In the genomic region with DNA sequence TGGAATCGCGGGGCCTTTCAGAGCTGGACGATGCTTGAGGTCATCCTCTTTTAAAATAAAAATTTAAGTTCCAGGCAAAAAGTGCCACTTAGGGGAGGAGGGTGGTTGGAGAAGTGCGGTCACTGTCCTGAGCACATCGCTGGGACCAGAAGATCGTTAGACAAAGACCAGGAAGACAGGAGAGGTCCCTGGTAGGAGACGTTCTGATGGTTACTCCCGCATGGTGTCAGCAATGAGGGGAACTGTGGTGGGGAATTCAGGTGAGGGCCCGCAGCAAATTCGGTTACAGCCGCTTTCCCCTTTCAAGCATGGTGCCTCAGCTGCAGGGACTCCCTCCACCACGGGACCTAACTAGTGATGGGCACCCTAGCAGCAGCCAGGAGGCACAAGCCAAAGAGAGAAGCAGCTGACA, we compare ENCODE assay signal across 8 cellular contexts. TPM values are rescaled to one million over a fixed set of nuclear protein-coding genes. Genes with fewer than 3 reads are reported as not detected.
DNase-seq lines count a peak whose midpoint lies in the region; ATAC-seq, FAIRE-seq and TF ChIP-seq lines count a peak whose summit lies in the region.

No MANE protein-coding gene starts in this region.

- intact Hi-C loops in HepG2 (cut with micrococcal nuclease; ENCODE audit: unreplicated experiment) = loop anchor here (1.0 kb wide), 2 partner anchors 83 to 108 kb away; no protein-coding TSS in a partner anchor

- no peaks in the 10 kb centered on the region for H3K9me2 ChIP-seq in GM23248 (ENCODE audit: insufficient read depth)

- POLR2A ChIA-PET in HepG2 (lab: Yijun Ruan, JAX) = interaction anchor here (0.7 to 2.6 kb wide), 12 partner anchors 10 to 117 kb away, joined by 3 to 20 read pairs (median 6); partner anchors contain the start of genes CNBP, COPG1, HMCES and RAB43

- H3K79me2 ChIP-seq in GM23248 (ENCODE audit: insufficient read depth) = peaks cover 54% of the 10 kb centered on the region
- H3K79me2 ChIP-seq in HepG2 (ENCODE audit: insufficient read depth, low read length) = peaks cover 19% of the 10 kb centered on the region

- in situ Hi-C loops in GM23248 (cut with MboI) = no loop called here
- in situ Hi-C loops in HepG2 (cut with HindIII; ENCODE audit: extremely low pct_ligation_motif_present, low pct_unique_long_range_greater_than_20kb) = no loop called here

- no peaks in the 10 kb centered on the region for H4K20me1 ChIP-seq in GM23248 (ENCODE audit: insufficient read depth)
- no peaks in the 10 kb centered on the region for H4K20me1 ChIP-seq in HepG2 (ENCODE audit: insufficient read depth, low read length)

- no peak for TF ChIP-seq EP300 in HepG2 (IDR thresholded peaks at IDR 0.05; ENCODE audit: low read depth in 2 of 2, low read length in 2 of 2)
- no peak for TF ChIP-seq EP300 in HepG2 (CRISPR knock-in tag; IDR thresholded peaks at IDR 0.05; ENCODE audit: borderline replicate concordance)

- ATAC-seq in CD4-positive, CD25-positive, alpha-beta regulatory T cell (ENCODE audit: low read depth in 2 of 2) = no peak
- ATAC-seq in central memory CD8-positive, alpha-beta T cell (replicated peaks; ENCODE audit: extremely low read depth, poor library complexity, severe bottlenecking) = no peak
- ATAC-seq in HepG2 = peak; percentile 43
- no peak for ATAC-seq in HG02870 (IDR thresholded peaks at IDR 0.05; ENCODE audit: unreplicated experiment)

- TF ChIP-seq POLR2A in HepG2 (IDR thresholded peaks at IDR 0.05; ENCODE audit: insufficient read depth in 1 of 2, low read depth in 2 of 2, low read length in 2 of 2) = peak in 1 of 2 experiments; percentile 34; a peak in 1 of 4 replicates

- H3F3A ChIP-seq in GM23248 (ENCODE audit: insufficient read depth) = peaks cover 49% of the 10 kb centered on the region

- no TSS peak for BruUV-seq in HepG2 (replicated peaks; lab: Mats Ljungman, UMichigan)

- peaks cover 28% of the 10 kb centered on the region for H3K36me3 ChIP-seq in CD4-positive, CD25-positive, alpha-beta regulatory T cell (ENCODE audit: control insufficient read depth, insufficient read depth, low read length)
- H3K36me3 ChIP-seq in GM23248 (ENCODE audit: low read depth) = peaks cover 16% of the 10 kb centered on the region
- H3K36me3 ChIP-seq in SJCRH30 = peaks cover 20% of the 10 kb centered on the region
- peaks cover 2 to 14% of the 10 kb centered on the region in 2 experiments; a peak in 4 of 5 replicates for H3K36me3 ChIP-seq in HepG2 (replicated peaks in 1 of 2; ENCODE audit: control insufficient read depth in 1 of 2, insufficient read depth in 2 of 2, low read length in 2 of 2)
- peaks cover 7 to 14% of the 10 kb centered on the region in 2 donors for H3K36me3 ChIP-seq in stomach smooth muscle (ENCODE audit: control insufficient read depth in 2 of 2, insufficient read depth in 2 of 2, low read length in 2 of 2)

- H3K27me3 ChIP-seq in CD4-positive, CD25-positive, alpha-beta regulatory T cell (ENCODE audit: control insufficient read depth, insufficient read depth, low read length) = no peaks in the 10 kb centered on the region
- H3K27me3 ChIP-seq in GM23248 (replicated peaks; ENCODE audit: insufficient read depth) (no peaks in the 10 kb centered on the region), SJCRH30 (no peaks in the 10 kb centered on the region), HepG2 (ENCODE audit: control insufficient read depth in 1 of 2, insufficient read depth in 2 of 2, low read length in 2 of 2) (no peaks in the 10 kb centered on the region; a peak in 1 of 5 replicates), stomach smooth muscle (ENCODE audit: control insufficient read depth in 1 of 2, insufficient read depth in 2 of 2, low read length in 2 of 2) (no peaks in the 10 kb centered on the region)

- peak overlapping the region; percentile 98 for H3K27ac ChIP-seq in CD4-positive, CD25-positive, alpha-beta regulatory T cell (ENCODE audit: insufficient read depth, low read length, poor library complexity, severe bottlenecking)
- H3K27ac ChIP-seq in GM23248 (peak overlapping the region; percentile 96), SJCRH30 (peak overlapping the region; percentile 91), HepG2 (ENCODE audit: extremely low read length, insufficient read depth, low read length) (peak overlapping the region; percentile 100), stomach smooth muscle (ENCODE audit: low read length) (peak overlapping the region; percentile 96)

- peak in 1 of 3 donors; percentile 53 for DNase-seq in CD4-positive, CD25-positive, alpha-beta regulatory T cell
- peak; percentile 60 for DNase-seq in GM23248
- DNase-seq in SJCRH30 = peak; percentile 26 to 46
- no peak for DNase-seq in central memory CD8-positive, alpha-beta T cell (ENCODE audit: low spot score in 2 of 2)
- DNase-seq in HepG2 (ENCODE audit: low spot score) = peak; percentile 18
- DNase-seq in amniotic stem cell (lab: John Stamatoyannopoulos, UW) = no peak

- CTCF ChIA-PET in HepG2 (lab: Yijun Ruan, JAX; ENCODE audit: low intra/inter-chr PET ratio, low total read pairs) = interaction anchor here (3.0 kb wide), 1 partner anchor 84 kb away, joined by 17 read pairs; no protein-coding TSS in a partner anchor

- TF ChIP-seq CTCF in HepG2 (CRISPR knock-in tag; IDR thresholded peaks at IDR 0.05) = no peak

- no peak for TF ChIP-seq RAD21 in HepG2 (CRISPR knock-in tag; IDR thresholded peaks at IDR 0.05)

- no peaks in the 10 kb centered on the region for H3K9me3 Mint-ChIP-seq in CD4-positive, CD25-positive, alpha-beta regulatory T cell
- no peaks in the 10 kb centered on the region for H3K9me3 Mint-ChIP-seq in central memory CD8-positive, alpha-beta T cell

- no peaks in the 10 kb centered on the region for H3K9me3 ChIP-seq in CD4-positive, CD25-positive, alpha-beta regulatory T cell (ENCODE audit: control insufficient read depth in 2 of 2, low read length in 2 of 2)
- H3K9me3 ChIP-seq in GM23248 (ENCODE audit: low read depth) (no peaks in the 10 kb centered on the region), SJCRH30 (replicated peaks) (no peaks in the 10 kb centered on the region), HepG2 (ENCODE audit: low read length) (no peaks in the 10 kb centered on the region), stomach smooth muscle (ENCODE audit: control insufficient read depth in 2 of 2, low read length in 2 of 2) (no peaks in the 10 kb centered on the region)

- peak overlapping the region; percentile 98 for H3K4me3 ChIP-seq in CD4-positive, CD25-positive, alpha-beta regulatory T cell (ENCODE audit: low read depth, low read length)
- H3K4me3 ChIP-seq in GM23248 = peak overlapping the region; percentile 98
- peak overlapping the region; percentile 66 for H3K4me3 ChIP-seq in SJCRH30
- peak overlapping the region; percentile 91 to 99 (median 96) for H3K4me3 ChIP-seq in HepG2 (replicated peaks in 1 of 3; ENCODE audit: insufficient read depth in 1 of 3, low read depth in 2 of 3, low read length in 3 of 3)
- H3K4me3 ChIP-seq in stomach smooth muscle (ENCODE audit: low read length in 2 of 2) = peak overlapping the region; percentile 69 to 95

- H3K27ac Mint-ChIP-seq in CD4-positive, CD25-positive, alpha-beta regulatory T cell = peak overlapping the region; percentile 99 to 100 (median 99)
- H3K27ac Mint-ChIP-seq in central memory CD8-positive, alpha-beta T cell (ENCODE audit: low read depth) = peak overlapping the region; percentile 99

- H3K4me2 ChIP-seq in GM23248 (ENCODE audit: unreplicated experiment) (peak overlapping the region; percentile 100), HepG2 (ENCODE audit: low read depth, low read length) (peak overlapping the region; percentile 96)

- H2AFZ ChIP-seq in GM23248 (peak overlapping the region; percentile 92), HepG2 (ENCODE audit: low read length) (no peak overlapping the region)

- peaks cover 5% of the 10 kb centered on the region for H3K27me3 Mint-ChIP-seq in CD4-positive, CD25-positive, alpha-beta regulatory T cell
- no peaks in the 10 kb centered on the region for H3K27me3 Mint-ChIP-seq in central memory CD8-positive, alpha-beta T cell

- peak overlapping the region; percentile 92 for H3K9ac ChIP-seq in GM23248
- H3K9ac ChIP-seq in HepG2 (ENCODE audit: insufficient read depth, low read depth, low read length) = peak overlapping the region; percentile 100
- H3K9ac ChIP-seq in stomach smooth muscle (ENCODE audit: low read length in 2 of 2) = peak overlapping the region; percentile 94 to 100

- H3K4me3 Mint-ChIP-seq in CD4-positive, CD25-positive, alpha-beta regulatory T cell = peak overlapping the region; percentile 97 to 100 (median 99)
- H3K4me3 Mint-ChIP-seq in central memory CD8-positive, alpha-beta T cell = peak overlapping the region; percentile 99

- peaks cover 26% of the 10 kb centered on the region for H3K4me1 ChIP-seq in CD4-positive, CD25-positive, alpha-beta regulatory T cell (ENCODE audit: control insufficient read depth, insufficient read depth, low read length, poor library complexity, severe bottlenecking)
- H3K4me1 ChIP-seq in GM23248 (ENCODE audit: insufficient read depth) (peaks cover 18% of the 10 kb centered on the region), SJCRH30 (no peaks in the 10 kb centered on the region; the same call in 1 of the 2 replicates), HepG2 (ENCODE audit: insufficient read depth, low read length) (peaks cover 22% of the 10 kb centered on the region), stomach smooth muscle (ENCODE audit: control insufficient read depth, insufficient read depth, low read length) (peaks cover 19% of the 10 kb centered on the region)

- peaks cover 11% of the 10 kb centered on the region for H3K36me3 Mint-ChIP-seq in CD4-positive, CD25-positive, alpha-beta regulatory T cell
- H3K36me3 Mint-ChIP-seq in central memory CD8-positive, alpha-beta T cell (ENCODE audit: insufficient read depth) = peaks cover 43% of the 10 kb centered on the region

- 0 to 1% methylated on average over 12 of the region's 12 CpGs for WGBS in GM23248 (ENCODE audit: low coverage in 1 of 2, low lambda C conversion rate in 2 of 2, missing lambda C conversion rate in 2 of 2), 2 experiments
- 2% methylated on average over 12 of the region's 12 CpGs for WGBS in HepG2 (ENCODE audit: low lambda C conversion rate)

- no peak for FAIRE-seq in HepG2 (lab: Jason Lieb, UNC)

- peaks cover 16 to 52% (median 27%) of the 10 kb centered on the region in 4 donors for H3K4me1 Mint-ChIP-seq in CD4-positive, CD25-positive, alpha-beta regulatory T cell
- peaks cover 35% of the 10 kb centered on the region for H3K4me1 Mint-ChIP-seq in central memory CD8-positive, alpha-beta T cell

RNA-seq across cellular contexts. Expression of gene ISY1, which starts 1.0 kb away (rescaled TPM):
- 45.8 TPM for total RNA-seq in CD4-positive, CD25-positive, alpha-beta regulatory T cell
- polyA plus RNA-seq in CD4-positive, CD25-positive, alpha-beta regulatory T cell = 100 to 1,000 TPM in 1 of 4 donors, 10 to 100 TPM in 3; 84.2 to 109 (median 88.2) TPM
- total RNA-seq in GM23248 (2014; rRNA removed; shearing (Covaris generic)) = 28.3 and 33.8 TPM in 2 replicates
- 51.3 and 51.9 TPM in 2 replicates for polyA plus RNA-seq in GM23248 (2016; fragmentation: Nextera tagmentation; extraction: Ambion mirVana)
- 45.4 and 48.8 TPM in 2 replicates for total RNA-seq in SJCRH30 (2014; rRNA removed; shearing (Covaris generic))
- 39.1 and 59.0 TPM in 2 replicates for total RNA-seq in HepG2 (2016; rRNA removed; fragmentation: Illumina TruSeq; extraction: Trizol)
- 4.4 and 6.2 TPM in 2 replicates for total RNA-seq in HepG2 (2016; cell fraction: cytosol; rRNA removed; fragmentation: Illumina TruSeq; extraction: Trizol; ENCODE audit: low read depth)
- 35.5 and 58.0 TPM in 2 replicates for total RNA-seq in HepG2 (2016; cell fraction: insoluble cytoplasmic fraction; rRNA removed; fragmentation: Illumina TruSeq; extraction: Trizol)
- total RNA-seq in HepG2 (2016; cell fraction: membrane; rRNA removed; fragmentation: Illumina TruSeq; extraction: Trizol) = 12.0 and 13.2 TPM in 2 replicates
- total RNA-seq in HepG2 (2016; cell fraction: nucleus; rRNA removed; fragmentation: Illumina TruSeq; extraction: Trizol) = 9.8 and 14.2 TPM in 2 replicates
- 16.9 and 21.0 TPM in 2 replicates for polyA plus RNA-seq in HepG2 (2011; rRNA removed)
- 12.1 and 14.3 TPM in 2 replicates for polyA plus RNA-seq in HepG2 (2011; cell fraction: cytosol; rRNA removed)
- polyA plus RNA-seq in HepG2 (2011; cell fraction: nucleus; rRNA removed) = 5.3 and 7.2 TPM in 2 replicates
- polyA plus RNA-seq in HepG2 (2012) = 11.8 and 15.3 TPM in 2 replicates
- 4.4 and 5.1 TPM in 2 replicates for polyA plus RNA-seq in HepG2 (2016; cell fraction: cytosol; fragmentation: Illumina TruSeq; extraction: Trizol; ENCODE audit: low read depth)
- polyA plus RNA-seq in HepG2 (2016; cell fraction: insoluble cytoplasmic fraction; fragmentation: Illumina TruSeq; extraction: Trizol; ENCODE audit: low read depth) = 44.4 and 52.7 TPM in 2 replicates
- polyA plus RNA-seq in HepG2 (2016; cell fraction: membrane; fragmentation: Illumina TruSeq; extraction: Trizol; ENCODE audit: low read depth) = 7.9 and 8.5 TPM in 2 replicates
- polyA plus RNA-seq in HepG2 (2016; cell fraction: nucleus; fragmentation: Illumina TruSeq; extraction: Trizol; ENCODE audit: insufficient read depth, low read depth) = 11.5 and 19.0 TPM in 2 replicates
- 10.4 and 33.7 TPM in 2 replicates for polyA minus RNA-seq in HepG2 (2011; rRNA and poly(A)+ RNA removed; ENCODE audit: low replicate concordance)
- 10.6 and 13.7 TPM in 2 replicates for polyA minus RNA-seq in HepG2 (2011; cell fraction: cytosol; rRNA and poly(A)+ RNA removed)
- polyA minus RNA-seq in HepG2 (2011; cell fraction: nucleus; rRNA and poly(A)+ RNA removed) = 4.4 and 8.0 TPM in 2 replicates

RNA-seq across cellular contexts. Expression of gene CNBP, which starts 21.8 kb away (rescaled TPM):
- total RNA-seq in CD4-positive, CD25-positive, alpha-beta regulatory T cell = 278 TPM
- 1,000 to 10,000 TPM; 1,048 to 1,097 (median 1,094) TPM for polyA plus RNA-seq in CD4-positive, CD25-positive, alpha-beta regulatory T cell
- total RNA-seq in GM23248 (2014; rRNA removed; shearing (Covaris generic)) = 224 and 240 TPM in 2 replicates
- polyA plus RNA-seq in GM23248 (2016; fragmentation: Nextera tagmentation; extraction: Ambion mirVana) (373 and 386 TPM in 2 replicates), HepG2 (2011; rRNA removed) (255 and 282 TPM in 2 replicates)
- 449 and 480 TPM in 2 replicates for total RNA-seq in SJCRH30 (2014; rRNA removed; shearing (Covaris generic))
- 354 and 539 TPM in 2 replicates for total RNA-seq in HepG2 (2016; rRNA removed; fragmentation: Illumina TruSeq; extraction: Trizol)
- 70.7 and 78.0 TPM in 2 replicates for total RNA-seq in HepG2 (2016; cell fraction: cytosol; rRNA removed; fragmentation: Illumina TruSeq; extraction: Trizol; ENCODE audit: low read depth)
- total RNA-seq in HepG2 (2016; cell fraction: insoluble cytoplasmic fraction; rRNA removed; fragmentation: Illumina TruSeq; extraction: Trizol) = 375 and 556 TPM in 2 replicates
- 180 and 184 TPM in 2 replicates for total RNA-seq in HepG2 (2016; cell fraction: membrane; rRNA removed; fragmentation: Illumina TruSeq; extraction: Trizol)
- 151 and 152 TPM in 2 replicates for total RNA-seq in HepG2 (2016; cell fraction: nucleus; rRNA removed; fragmentation: Illumina TruSeq; extraction: Trizol)
- polyA plus RNA-seq in HepG2 (2011; cell fraction: cytosol; rRNA removed) = 259 and 344 TPM in 2 replicates
- 90.4 and 103 TPM in 2 replicates for polyA plus RNA-seq in HepG2 (2011; cell fraction: nucleus; rRNA removed)
- polyA plus RNA-seq in HepG2 (2012) = 329 and 363 TPM in 2 replicates
- polyA plus RNA-seq in HepG2 (2016; cell fraction: cytosol; fragmentation: Illumina TruSeq; extraction: Trizol; ENCODE audit: low read depth) = 60.7 and 77.6 TPM in 2 replicates
- 584 and 626 TPM in 2 replicates for polyA plus RNA-seq in HepG2 (2016; cell fraction: insoluble cytoplasmic fraction; fragmentation: Illumina TruSeq; extraction: Trizol; ENCODE audit: low read depth)
- polyA plus RNA-seq in HepG2 (2016; cell fraction: membrane; fragmentation: Illumina TruSeq; extraction: Trizol; ENCODE audit: low read depth) = 134 and 143 TPM in 2 replicates
- 244 and 258 TPM in 2 replicates for polyA plus RNA-seq in HepG2 (2016; cell fraction: nucleus; fragmentation: Illumina TruSeq; extraction: Trizol; ENCODE audit: insufficient read depth, low read depth)
- 166 and 313 TPM in 2 replicates for polyA minus RNA-seq in HepG2 (2011; rRNA and poly(A)+ RNA removed; ENCODE audit: low replicate concordance)
- 127 and 135 TPM in 2 replicates for polyA minus RNA-seq in HepG2 (2011; cell fraction: cytosol; rRNA and poly(A)+ RNA removed)
- polyA minus RNA-seq in HepG2 (2011; cell fraction: nucleus; rRNA and poly(A)+ RNA removed) = 82.0 and 97.6 TPM in 2 replicates

RNA-seq across cellular contexts. Expression of gene RAB43, which starts 40.3 kb away (rescaled TPM):
- total RNA-seq in CD4-positive, CD25-positive, alpha-beta regulatory T cell = 57.2 TPM
- 10 to 100 TPM; 14.5 to 21.9 (median 19.1) TPM for polyA plus RNA-seq in CD4-positive, CD25-positive, alpha-beta regulatory T cell
- 19.7 and 21.6 TPM in 2 replicates for total RNA-seq in GM23248 (2014; rRNA removed; shearing (Covaris generic))
- polyA plus RNA-seq in GM23248 (2016; fragmentation: Nextera tagmentation; extraction: Ambion mirVana) (6.0 and 6.9 TPM in 2 replicates), HepG2 (2011; rRNA removed) (18.4 and 23.4 TPM in 2 replicates)
- 2.5 and 2.9 TPM in 2 replicates for total RNA-seq in SJCRH30 (2014; rRNA removed; shearing (Covaris generic))
- total RNA-seq in HepG2 (2016; rRNA removed; fragmentation: Illumina TruSeq; extraction: Trizol) = 10.2 and 11.8 TPM in 2 replicates
- total RNA-seq in HepG2 (2016; cell fraction: cytosol; rRNA removed; fragmentation: Illumina TruSeq; extraction: Trizol; ENCODE audit: low read depth) = 4.9 and 6.6 TPM in 2 replicates
- 8.0 and 12.6 TPM in 2 replicates for total RNA-seq in HepG2 (2016; cell fraction: insoluble cytoplasmic fraction; rRNA removed; fragmentation: Illumina TruSeq; extraction: Trizol)
- total RNA-seq in HepG2 (2016; cell fraction: membrane; rRNA removed; fragmentation: Illumina TruSeq; extraction: Trizol) = 14.1 and 16.2 TPM in 2 replicates
- 5.6 and 13.6 TPM in 2 replicates for total RNA-seq in HepG2 (2016; cell fraction: nucleus; rRNA removed; fragmentation: Illumina TruSeq; extraction: Trizol)
- 14.9 and 21.3 TPM in 2 replicates for polyA plus RNA-seq in HepG2 (2011; cell fraction: cytosol; rRNA removed)
- polyA plus RNA-seq in HepG2 (2011; cell fraction: nucleus; rRNA removed) = 38.7 and 47.9 TPM in 2 replicates
- 14.5 and 21.3 TPM in 2 replicates for polyA plus RNA-seq in HepG2 (2012)
- 7.2 and 8.1 TPM in 2 replicates for polyA plus RNA-seq in HepG2 (2016; cell fraction: cytosol; fragmentation: Illumina TruSeq; extraction: Trizol; ENCODE audit: low read depth)
- 5.7 and 8.1 TPM in 2 replicates for polyA plus RNA-seq in HepG2 (2016; cell fraction: insoluble cytoplasmic fraction; fragmentation: Illumina TruSeq; extraction: Trizol; ENCODE audit: low read depth)
- 11.0 and 12.3 TPM in 2 replicates for polyA plus RNA-seq in HepG2 (2016; cell fraction: membrane; fragmentation: Illumina TruSeq; extraction: Trizol; ENCODE audit: low read depth)
- polyA plus RNA-seq in HepG2 (2016; cell fraction: nucleus; fragmentation: Illumina TruSeq; extraction: Trizol; ENCODE audit: insufficient read depth, low read depth) = 6.8 and 12.5 TPM in 2 replicates
- 7.2 and 49.7 TPM in 2 replicates for polyA minus RNA-seq in HepG2 (2011; rRNA and poly(A)+ RNA removed; ENCODE audit: low replicate concordance)
- 13.9 and 15.6 TPM in 2 replicates for polyA minus RNA-seq in HepG2 (2011; cell fraction: cytosol; rRNA and poly(A)+ RNA removed)
- 12.1 and 13.3 TPM in 2 replicates for polyA minus RNA-seq in HepG2 (2011; cell fraction: nucleus; rRNA and poly(A)+ RNA removed)

Comparison
In these comparisons a context has a peak if more than half of its experiments do, and no peak if none do; other contexts are left out.
1. DNase-seq: peak in GM23248 (single experiment), SJCRH30 (2 of 2) and HepG2 (single experiment); none in central memory CD8-positive, alpha-beta T cell (0 of 2) and amniotic stem cell (single experiment).
2. Peak in every context shown above with its lines, with median percentiles within 50 percentile points of each other: H3K27ac ChIP-seq, H3K4me3 ChIP-seq and H3K9ac ChIP-seq.